In genomic region chr9:77013932-77014596, GRCh38 we compare ENCODE assay signal across 18 cellular contexts. TPM values are rescaled to one million over a fixed set of nuclear protein-coding genes. Genes with fewer than 3 reads are reported as not detected.
A peak's percentile ranks its signal among the peaks of the same experiment; 100 is the strongest.
DNase-seq lines count a peak whose midpoint lies in the region; ATAC-seq and TF ChIP-seq lines count a peak whose summit lies in the region.
"Had no signal": no experiment of that assay in that cellular context is flagged by ENCODE, and none has a peak within 500 bp of the region (broad histone marks: within the 10 kb centered on the region; RNA-seq: fewer than 3 reads in every experiment).

No MANE protein-coding gene starts in this region.

- peaks cover 64% of the 10 kb centered on the region for H3K4me1 ChIP-seq in HUES48 (ENCODE audit: control insufficient read depth, insufficient read depth, low read length)
- H3K4me1 ChIP-seq: BLaER1 had no signal

- no peak for DNase-seq in activated CD8-positive, alpha-beta memory T cell treated with anti-CD3 and anti-CD28 coated beads, Interleukin-2, amount 10 ng/mL, durations not matched to agents 7 days and 5 days
- DNase-seq in activated CD8-positive, alpha-beta memory T cell treated with anti-CD3 and anti-CD28 coated beads, Interleukin-2, amount 50 U/mL, for 4 hours, result no peak
- DNase-seq in glutamatergic neuron (peak; percentile 33), retina (peak; percentile 67), NCI-H2196 treated with DMSO at 0.1 percent for 48 hours (lab: John Stamatoyannopoulos, UW; ENCODE audit: unreplicated experiment) (no peak), cardiac septum (ENCODE audit: low spot score) (no peak)
- DNase-seq: brain microvascular endothelial cell, DND-41, immature natural killer cell, transverse colon had no signal

- H3K27ac ChIP-seq in HUES48 (ENCODE audit: low read depth, low read length), result no peak overlapping the region
- H3K27ac ChIP-seq: BLaER1, brain microvascular endothelial cell, transverse colon had no signal

- H3K4me1 Mint-ChIP-seq in activated CD8-positive, alpha-beta memory T cell treated with anti-CD3 and anti-CD28 coated beads, Interleukin-2, amount 10 ng/mL, durations not matched to agents 7 days and 5 days, result peaks cover 4% of the 10 kb centered on the region
- peaks cover 26% of the 10 kb centered on the region for H3K4me1 Mint-ChIP-seq in glutamatergic neuron (ENCODE audit: low read depth, unreplicated experiment)

- peak overlapping the region; percentile 34 for H3K27ac Mint-ChIP-seq in activated CD8-positive, alpha-beta memory T cell treated with anti-CD3 and anti-CD28 coated beads, Interleukin-2, amount 10 ng/mL, durations not matched to agents 7 days and 5 days
- peak overlapping the region; percentile 62 for H3K27ac Mint-ChIP-seq in glutamatergic neuron (ENCODE audit: unreplicated experiment)
- H3K27ac Mint-ChIP-seq: activated T-helper 2 cell treated with anti-CD3 and anti-CD28 coated beads, Interferon-gamma antibody, Interleukin-2, Interleukin-4, amounts not matched to agents 10 μg/mL and 5 μg/mL and 100 μg/mL, durations not matched to agents 14 hours and 24 hours and 36 hours; immature natural killer cell had no signal

- peaks cover 3% of the 10 kb centered on the region for H3K36me3 Mint-ChIP-seq in activated CD8-positive, alpha-beta memory T cell treated with anti-CD3 and anti-CD28 coated beads, Interleukin-2, amount 10 ng/mL, durations not matched to agents 7 days and 5 days
- H3K36me3 Mint-ChIP-seq in glutamatergic neuron (ENCODE audit: unreplicated experiment), result no peaks in the 10 kb centered on the region

- H3K9me3 ChIP-seq in HUES48 (ENCODE audit: control insufficient read depth, insufficient read depth, low read length), result no peaks in the 10 kb centered on the region
- H3K9me3 ChIP-seq: transverse colon had no signal

- H3K9ac ChIP-seq in HUES48 (ENCODE audit: low read depth, low read length), result no peak overlapping the region
- H3K9ac ChIP-seq: BLaER1 had no signal

- no peak for ATAC-seq in activated CD8-positive, alpha-beta memory T cell treated with anti-CD3 and anti-CD28 coated beads, Interleukin-2, amount 10 ng/mL, durations not matched to agents 7 days and 5 days
- ATAC-seq in HG03175 (IDR thresholded peaks at IDR 0.05; ENCODE audit: unreplicated experiment), result no peak
- ATAC-seq: GM12878 had no signal

- H3K27me3 ChIP-seq in HUES48 (ENCODE audit: control insufficient read depth, insufficient read depth, low read length), result peaks cover 93% of the 10 kb centered on the region

- CTCF ChIA-PET in activated CD8-positive, alpha-beta memory T cell treated with anti-CD3 and anti-CD28 coated beads, Interleukin-2, amount 10 ng/mL, durations not matched to agents 7 days and 5 days (lab: Charles Lee), result interaction anchor here (1.2 to 1.5 kb wide), 2 partner anchors 10 to 17 kb away, joined by 3 read pairs; no protein-coding TSS in a partner anchor

- no peak for TF ChIP-seq CTCF in glutamatergic neuron (IDR thresholded peaks at IDR 0.05; ENCODE audit: partially characterized antibody, unreplicated experiment)

- intact Hi-C loops in cardiac septum (cut with DNase I), result no loop called here

- H3K27me3 Mint-ChIP-seq in activated CD8-positive, alpha-beta memory T cell treated with anti-CD3 and anti-CD28 coated beads, Interleukin-2, amount 10 ng/mL, durations not matched to agents 7 days and 5 days, result peaks cover 88% of the 10 kb centered on the region
- peaks cover 36% of the 10 kb centered on the region for H3K27me3 Mint-ChIP-seq in glutamatergic neuron (ENCODE audit: unreplicated experiment)

- H3K4me3 Mint-ChIP-seq in activated CD8-positive, alpha-beta memory T cell treated with anti-CD3 and anti-CD28 coated beads, Interleukin-2, amount 10 ng/mL, durations not matched to agents 7 days and 5 days, result no peak overlapping the region
- peak overlapping the region; percentile 83 for H3K4me3 Mint-ChIP-seq in glutamatergic neuron (ENCODE audit: unreplicated experiment)
- H3K4me3 Mint-ChIP-seq: immature natural killer cell had no signal

- no peaks in the 10 kb centered on the region for H3K9me3 Mint-ChIP-seq in activated CD8-positive, alpha-beta memory T cell treated with anti-CD3 and anti-CD28 coated beads, Interleukin-2, amount 10 ng/mL, durations not matched to agents 7 days and 5 days (ENCODE audit: low read depth)
- peaks cover 12% of the 10 kb centered on the region for H3K9me3 Mint-ChIP-seq in glutamatergic neuron (ENCODE audit: unreplicated experiment)
- H3K9me3 Mint-ChIP-seq: activated T-helper 2 cell treated with anti-CD3 and anti-CD28 coated beads, Interferon-gamma antibody, Interleukin-2, Interleukin-4, amounts not matched to agents 10 μg/mL and 5 μg/mL and 100 μg/mL, durations not matched to agents 14 hours and 24 hours and 36 hours had no signal

- peak overlapping the region; percentile 46 for H3K4me3 ChIP-seq in HUES48 (ENCODE audit: low read depth, low read length)
- H3K4me3 ChIP-seq: BLaER1, GM12878, transverse colon had no signal

- H3K36me3 ChIP-seq in HUES48 (ENCODE audit: control insufficient read depth, insufficient read depth, low read length), result no peaks in the 10 kb centered on the region
- H3K36me3 ChIP-seq: BLaER1, brain microvascular endothelial cell, transverse colon had no signal

RNA-seq across cellular contexts. Expression of gene FOXB2, which starts 5.4 kb away (rescaled TPM):
- not detected for total RNA-seq in activated CD8-positive, alpha-beta memory T cell treated with anti-CD3 and anti-CD28 coated beads, Interleukin-2, amount 10 ng/mL, durations not matched to agents 7 days and 5 days
- total RNA-seq in glutamatergic neuron (ENCODE audit: unreplicated experiment) (not detected), cardiac septum (0.19 TPM)
- total RNA-seq: activated T-helper 2 cell treated with anti-CD3 and anti-CD28 coated beads, Interferon-gamma antibody, Interleukin-2, Interleukin-4, amounts not matched to agents 10 μg/mL and 5 μg/mL and 100 μg/mL, durations not matched to agents 14 hours and 24 hours and 36 hours; GM12878; HT1080; mesenteric fat pad; SK-MEL-5; transverse colon had no signal

Comparison
In these comparisons a context has a peak if more than half of its experiments do, and no peak if none do; other contexts are left out.
1. DNase-seq: peak in glutamatergic neuron (single experiment) and retina (single experiment); none in activated CD8-positive, alpha-beta memory T cell treated with anti-CD3 and anti-CD28 coated beads, Interleukin-2, amount 10 ng/mL, durations not matched to agents 7 days and 5 days (single experiment), activated CD8-positive, alpha-beta memory T cell treated with anti-CD3 and anti-CD28 coated beads, Interleukin-2, amount 50 U/mL, for 4 hours (single experiment), NCI-H2196 treated with DMSO at 0.1 percent for 48 hours (single experiment) and cardiac septum (single experiment).